In the genomic region with DNA sequence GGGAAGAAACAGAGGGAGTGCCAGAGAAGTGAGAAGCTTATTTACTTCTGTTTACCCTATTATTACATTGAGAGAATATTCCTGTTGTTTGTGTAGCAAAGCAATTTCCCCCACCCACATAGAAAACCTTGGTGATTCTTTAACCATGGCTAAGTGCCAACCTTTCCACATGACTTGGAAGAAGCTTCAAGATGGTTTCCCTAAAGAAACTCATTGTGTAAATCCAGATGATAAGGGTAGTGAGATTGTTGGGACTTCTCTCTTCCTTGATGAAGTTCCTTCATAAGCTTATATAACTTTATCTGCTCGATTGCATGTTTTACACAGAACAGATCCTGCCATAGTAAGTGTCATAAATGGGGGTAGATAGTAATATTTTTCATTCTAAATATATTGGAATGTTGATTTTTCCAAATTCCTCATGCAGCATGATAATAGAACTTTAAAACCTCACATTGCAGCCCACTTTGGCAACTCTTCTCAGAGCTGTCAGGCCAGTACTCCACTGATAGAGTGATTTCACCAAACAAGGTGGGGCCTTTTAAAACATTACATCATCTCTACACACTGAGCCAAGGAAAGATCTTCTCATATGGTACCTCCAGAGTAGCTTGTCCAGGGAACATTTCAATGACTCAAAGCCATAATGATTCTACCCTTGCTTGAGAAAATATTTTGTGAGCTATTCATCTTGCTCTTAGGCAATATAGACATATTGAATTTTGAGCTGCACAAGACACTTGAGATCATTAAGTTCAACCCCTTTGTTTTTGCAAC, we compare ENCODE assay signal across 18 cellular contexts. TPM values are rescaled to one million over a fixed set of nuclear protein-coding genes. Genes with fewer than 3 reads are reported as not detected.
DNase-seq lines count a peak whose midpoint lies in the region; ATAC-seq, FAIRE-seq and TF ChIP-seq lines count a peak whose summit lies in the region.
"Had no signal": no experiment of that assay in that cellular context is flagged by ENCODE, and none has a peak within 500 bp of the region (broad histone marks: within the 10 kb centered on the region; RNA-seq: fewer than 3 reads in every experiment).

No MANE protein-coding gene starts in this region.

- H3K27ac Mint-ChIP-seq in glutamatergic neuron (ENCODE audit: unreplicated experiment), result no peak overlapping the region
- H3K27ac Mint-ChIP-seq: naive B cell had no signal

- H3K4me3 ChIP-seq in psoas muscle (no peak overlapping the region), small intestine (ENCODE audit: low read depth in 1 of 2, low read length in 2 of 2) (no peak overlapping the region), aorta (ENCODE audit: low read length in 2 of 2) (no peak overlapping the region)
- H3K4me3 ChIP-seq: sigmoid colon had no signal

- TF ChIP-seq CTCF in psoas muscle (IDR thresholded peaks at IDR 0.05) (no peak), glutamatergic neuron (IDR thresholded peaks at IDR 0.05; ENCODE audit: partially characterized antibody, unreplicated experiment) (no peak)

- H3K36me3 Mint-ChIP-seq in glutamatergic neuron (ENCODE audit: unreplicated experiment), result no peaks in the 10 kb centered on the region
- H3K36me3 Mint-ChIP-seq: naive B cell had no signal

- DNase-seq in GM04503 (ENCODE audit: low read depth), result peak; percentile 11
- DNase-seq in RKO (ENCODE audit: low spot score), result peak; percentile 42
- DNase-seq in fibroblast of gingiva (ENCODE audit: low read depth), result peak; percentile 83
- no peak for DNase-seq in psoas muscle
- no peak for DNase-seq in iPS-NIHi11 (ENCODE audit: low spot score)
- DNase-seq in small intestine, result no peak
- DNase-seq in aorta, result no peak
- no peak for DNase-seq in glutamatergic neuron
- DNase-seq: activated naive CD4-positive, alpha-beta T cell treated with Interleukin-2 at 50 U/mL for 16 hours; CD8-positive, alpha-beta memory T cell; KBM-7; left cardiac atrium; naive B cell; NCI-H146; NCI-H748 treated with DMSO at 0.1 percent for 48 hours; SHP77; sigmoid colon had no signal

- no peaks in the 10 kb centered on the region for H3K36me3 ChIP-seq in psoas muscle (ENCODE audit: insufficient read depth in 1 of 2, low read depth in 1 of 2)
- H3K36me3 ChIP-seq in small intestine (ENCODE audit: control insufficient read depth in 2 of 2, insufficient read depth in 2 of 2, low read length in 2 of 2), result no peaks in the 10 kb centered on the region
- no peaks in the 10 kb centered on the region for H3K36me3 ChIP-seq in aorta (ENCODE audit: control insufficient read depth in 1 of 2, insufficient read depth in 2 of 2, low read length in 1 of 2)
- H3K36me3 ChIP-seq: sigmoid colon had no signal

- H3K27me3 ChIP-seq in psoas muscle (ENCODE audit: insufficient read depth in 3 of 3, low read length in 2 of 3) (no peaks in the 10 kb centered on the region), small intestine (ENCODE audit: control insufficient read depth in 2 of 2, insufficient read depth in 2 of 2, low read length in 2 of 2) (no peaks in the 10 kb centered on the region), aorta (ENCODE audit: control insufficient read depth in 1 of 2, insufficient read depth in 2 of 2, low read length in 1 of 2) (no peaks in the 10 kb centered on the region)
- H3K27me3 ChIP-seq: sigmoid colon had no signal

- intact Hi-C loops in psoas muscle (cut with DNase I), result no loop called here
- intact Hi-C loops in aorta (cut with DNase I), result no loop called here

- no peak for FAIRE-seq in small intestine (lab: Jason Lieb, UNC)
- FAIRE-seq: frontal cortex had no signal

- no peak overlapping the region for H3K4me3 Mint-ChIP-seq in glutamatergic neuron (ENCODE audit: unreplicated experiment)
- H3K4me3 Mint-ChIP-seq: CD8-positive, alpha-beta memory T cell; naive B cell had no signal

- peaks cover 3% of the 10 kb centered on the region for H3K27me3 Mint-ChIP-seq in glutamatergic neuron (ENCODE audit: unreplicated experiment)
- H3K27me3 Mint-ChIP-seq: naive B cell had no signal

- ATAC-seq in psoas muscle (peak; percentile 30 to 56 (median 40)), aorta (ENCODE audit: low FRiP score) (no peak)

- H3K27ac ChIP-seq in psoas muscle (no peak overlapping the region), small intestine (ENCODE audit: low read depth in 1 of 2, low read length in 1 of 2) (no peak overlapping the region), aorta (ENCODE audit: low read depth in 1 of 2, low read length in 2 of 2) (no peak overlapping the region)
- H3K27ac ChIP-seq: sigmoid colon had no signal

- no peaks in the 10 kb centered on the region for H3K4me1 Mint-ChIP-seq in glutamatergic neuron (ENCODE audit: low read depth, unreplicated experiment)
- H3K4me1 Mint-ChIP-seq: CD8-positive, alpha-beta memory T cell; naive B cell had no signal

- no peaks in the 10 kb centered on the region for H3K9me3 Mint-ChIP-seq in glutamatergic neuron (ENCODE audit: unreplicated experiment)
- H3K9me3 Mint-ChIP-seq: CD8-positive, alpha-beta memory T cell had no signal

- no peaks in the 10 kb centered on the region for H3K9me3 ChIP-seq in psoas muscle
- no peaks in the 10 kb centered on the region for H3K9me3 ChIP-seq in small intestine (ENCODE audit: control insufficient read depth, low read depth)
- no peaks in the 10 kb centered on the region for H3K9me3 ChIP-seq in aorta (ENCODE audit: control insufficient read depth, low read length)
- H3K9me3 ChIP-seq: sigmoid colon had no signal

- WGBS in psoas muscle, 3 donors, result 71 to 81% (median 76%) methylated on average over 1 of the region's 1 CpG
- 61 to 69% (median 62%) methylated on average over 1 of the region's 1 CpG for WGBS in small intestine, 3 donors
- 20 to 26% methylated on average over 1 of the region's 1 CpG for WGBS in aorta, 2 donors

- H3K4me1 ChIP-seq in psoas muscle (no peaks in the 10 kb centered on the region), small intestine (ENCODE audit: control insufficient read depth in 2 of 2, insufficient read depth in 1 of 2, low read depth in 1 of 2, low read length in 1 of 2) (no peaks in the 10 kb centered on the region), aorta (ENCODE audit: control insufficient read depth in 1 of 2, insufficient read depth in 2 of 2, low read length in 2 of 2) (no peaks in the 10 kb centered on the region)
- H3K4me1 ChIP-seq: sigmoid colon had no signal

RNA-seq across cellular contexts. Expression of gene KIF21A, which starts 47.8 kb away (rescaled TPM):
- 10 to 100 TPM; 23.1 to 33.6 (median 29.8) TPM for total RNA-seq in psoas muscle
- polyA plus RNA-seq in psoas muscle, result 10 to 100 TPM in 2 of 3 donors, 1 to 10 TPM in 1; 8.5 to 29.4 (median 15.7) TPM
- polyA plus RNA-seq in small intestine, result 10 to 100 TPM; 15.2 to 21.6 (median 21.5) TPM
- 1 to 10 TPM; 7.7 to 9.0 TPM for total RNA-seq in aorta
- polyA plus RNA-seq in aorta, result 1 to 10 TPM; 1.2 to 3.9 TPM
- total RNA-seq in glutamatergic neuron (ENCODE audit: unreplicated experiment), result 93.1 TPM

Comparison
In these comparisons a context has a peak if more than half of its experiments do, and no peak if none do; other contexts are left out.
1. DNase-seq: peak in GM04503 (single experiment), RKO (single experiment) and fibroblast of gingiva (single experiment); none in psoas muscle (0 of 2), iPS-NIHi11 (single experiment), small intestine (single experiment), aorta (0 of 2) and glutamatergic neuron (single experiment).